Comparison of ENCODE assay signal across 15 cellular contexts in the genomic region with DNA sequence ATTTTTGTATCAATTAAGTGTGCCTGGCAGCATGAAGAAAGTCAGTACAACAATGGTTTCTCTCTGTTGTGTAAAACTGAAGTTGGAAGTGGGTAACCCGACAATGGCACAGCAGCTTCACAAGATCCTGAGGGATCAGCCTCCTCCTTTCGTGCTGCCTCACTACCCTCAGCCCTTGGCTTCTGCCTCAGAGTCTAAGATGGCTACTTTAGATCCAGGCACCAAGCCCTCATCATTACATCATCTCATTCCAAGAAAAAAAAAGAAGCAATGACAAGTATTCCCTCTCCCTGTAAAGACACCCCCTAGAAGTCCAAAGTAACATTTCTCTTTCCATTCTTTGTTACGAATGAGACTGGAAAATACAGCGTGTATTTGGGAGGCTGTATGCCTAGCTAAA.
"Had no signal": no experiment of that assay in that cellular context is flagged by ENCODE, and none has a peak within 500 bp of the region (broad histone marks: within the 10 kb centered on the region; RNA-seq: fewer than 3 reads in every experiment).

No MANE protein-coding gene starts in this region.

- H3K27me3 ChIP-seq: ascending aorta, esophagus muscularis mucosa, ovary, right lobe of liver, stomach, thyroid gland, uterus had no signal

- H3K27ac Mint-ChIP-seq: activated CD4-positive, alpha-beta T cell treated with anti-CD3 and anti-CD28 coated beads, Interleukin-2, amount 10 ng/mL, durations not matched to agents 7 days and 5 days; T-helper 17 cell had no signal

- ATAC-seq: right lobe of liver, T-helper 17 cell had no signal

- H3K27me3 Mint-ChIP-seq: activated CD4-positive, alpha-beta T cell treated with anti-CD3 and anti-CD28 coated beads, Interleukin-2, amount 10 ng/mL, durations not matched to agents 7 days and 5 days; T-helper 17 cell had no signal

- H3K36me3 ChIP-seq: ascending aorta, esophagus muscularis mucosa, ovary, right lobe of liver, thyroid gland, uterus had no signal

- H3K4me3 ChIP-seq: ascending aorta, esophagus muscularis mucosa, ovary, right lobe of liver, stomach, thyroid gland, uterus had no signal

- DNase-seq: activated CD4-positive, alpha-beta T cell treated with anti-CD3 and anti-CD28 coated beads, Interleukin-2, amount 10 ng/mL, durations not matched to agents 7 days and 5 days; activated CD4-positive, CD25-positive, alpha-beta regulatory T cell; activated CD8-positive, alpha-beta memory T cell treated with anti-CD3 and anti-CD28 coated beads for 24 hours; activated gamma-delta T cell treated with Interleukin-2 at 50 U/mL for 16 hours; caudate nucleus; hippocampal formation; immature natural killer cell; ovary; right lobe of liver; stomach; T-helper 17 cell; thyroid gland; uterus had no signal

- H3K27ac ChIP-seq: ascending aorta, esophagus muscularis mucosa, ovary, right lobe of liver, stomach, thyroid gland, uterus had no signal

- H3K9me3 Mint-ChIP-seq: activated CD4-positive, alpha-beta T cell treated with anti-CD3 and anti-CD28 coated beads, Interleukin-2, amount 10 ng/mL, durations not matched to agents 7 days and 5 days; immature natural killer cell had no signal

- H3K9me3 ChIP-seq: ascending aorta, esophagus muscularis mucosa, ovary, right lobe of liver, stomach, thyroid gland, uterus had no signal

- H3K4me1 ChIP-seq: ascending aorta, esophagus muscularis mucosa, right lobe of liver, stomach, thyroid gland, uterus had no signal

- H3K4me3 Mint-ChIP-seq: activated CD4-positive, alpha-beta T cell treated with anti-CD3 and anti-CD28 coated beads, Interleukin-2, amount 10 ng/mL, durations not matched to agents 7 days and 5 days; immature natural killer cell; T-helper 17 cell had no signal
